Comparison of ENCODE assay signal across 8 cellular contexts in the genomic region with DNA sequence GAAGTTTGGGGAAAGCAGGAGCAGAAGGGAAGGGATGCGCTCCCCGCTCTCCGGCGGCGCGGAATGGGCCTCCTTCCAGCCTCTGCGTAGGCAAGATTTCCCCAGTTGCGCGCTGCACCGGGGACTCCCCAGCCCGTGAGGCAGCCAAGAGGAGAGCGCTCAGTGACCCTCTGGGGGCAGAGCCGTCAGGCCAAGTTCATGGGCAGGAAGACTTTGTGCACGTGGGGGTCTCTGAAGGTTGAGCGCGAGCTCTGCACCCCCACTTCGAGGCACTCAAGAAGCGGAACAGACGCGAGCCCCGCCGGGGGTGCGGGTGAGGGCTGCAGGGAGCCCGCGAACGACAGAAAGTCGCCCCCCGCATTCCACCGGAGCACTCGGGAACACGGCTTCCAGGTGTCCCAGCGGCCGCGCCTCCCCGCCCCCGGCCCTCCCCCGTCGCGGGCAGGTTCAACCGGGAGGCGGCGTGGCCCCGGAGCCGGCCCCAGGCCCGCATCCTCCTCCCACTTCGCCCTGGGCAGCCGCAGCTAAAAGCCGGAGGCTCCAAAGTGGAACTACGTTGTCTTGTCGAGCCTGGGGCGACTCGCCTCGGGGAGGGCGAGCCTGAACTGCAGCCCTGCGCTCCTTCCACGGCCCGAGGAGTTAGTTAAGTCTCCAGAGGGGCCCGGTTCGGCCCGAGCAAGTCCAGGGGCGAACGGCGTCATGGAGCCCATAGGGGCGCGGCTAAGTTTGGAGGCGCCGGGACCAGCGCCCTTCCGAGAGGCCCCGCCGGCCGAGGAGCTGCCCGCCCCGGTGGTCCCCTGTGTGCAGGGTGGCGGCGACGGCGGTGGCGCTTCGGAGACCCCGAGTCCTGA. TPM values are rescaled to one million over a fixed set of nuclear protein-coding genes. Genes with fewer than 3 reads are reported as not detected.
DNase-seq lines count a peak whose midpoint lies in the region; ATAC-seq and TF ChIP-seq lines count a peak whose summit lies in the region.

A gene (plus strand): TSS at position 555 of the 851 bp plus-strand sequence. CDS start 145 bp downstream, at position 700.

- H3K79me1 ChIP-seq in neuronal stem cell (ENCODE audit: low read depth, low read length) = no peaks in the 10 kb centered on the region

- H3K27me3 ChIP-seq in HUES48 (ENCODE audit: control insufficient read depth, insufficient read depth, low read length) = peaks cover 78% of the 10 kb centered on the region
- no peaks in the 10 kb centered on the region for H3K27me3 ChIP-seq in gastroesophageal sphincter
- peaks cover 35 to 49% (median 47%) of the 10 kb centered on the region in 3 experiments for H3K27me3 ChIP-seq in neuronal stem cell (ENCODE audit: control insufficient read depth in 3 of 3, insufficient read depth in 3 of 3, low read depth in 1 of 3, low read length in 3 of 3)

- DNase-seq in CD14-positive monocyte (ENCODE audit: low spot score) (peak; percentile 59), neuronal stem cell (ENCODE audit: low spot score) (peak; percentile 31), middle frontal gyrus (ENCODE audit: extremely low spot score, low spot score) (no peak)
- no peak for DNase-seq in activated CD4-positive, CD25-positive, alpha-beta regulatory T cell treated with anti-CD3 and anti-CD28 coated beads, Interleukin-2, amount 50 U/mL, for 72 hours

- no peak for TF ChIP-seq POLR2A in gastroesophageal sphincter (IDR thresholded peaks at IDR 0.05)

- peaks cover 3 to 13% of the 10 kb centered on the region in 2 donors for H3K36me3 Mint-ChIP-seq in CD14-positive monocyte

- no peak within 1 kb of the TSS for H3K9ac ChIP-seq in HUES48 (ENCODE audit: low read depth, low read length)
- peak within 1 kb of the TSS; percentile 81 for H3K9ac ChIP-seq in neuronal stem cell (ENCODE audit: low read depth, low read length, poor library complexity)

- WGBS in gastroesophageal sphincter (ENCODE audit: low coverage in 1 of 2), 2 donors = 0% methylated on average over 2 of the region's 81 CpGs; no CpG with 5 or more reads in 1 of the 2 donors
- no CpG with 5 or more reads among the region's 81 CpGs for WGBS in neuronal stem cell (ENCODE audit: extremely low coverage in 2 of 2, insufficient read length in 2 of 2, insufficient replicate concordance in 1 of 2), 2 donors

- peaks cover 0 to 6% (median 4%) of the 10 kb centered on the region in 7 donors for H3K9me3 Mint-ChIP-seq in CD14-positive monocyte

- peak within 1 kb of the TSS; percentile 2 for H2BK15ac ChIP-seq in neuronal stem cell (ENCODE audit: low read length)

- no peak within 1 kb of the TSS for H4K8ac ChIP-seq in neuronal stem cell (ENCODE audit: low read depth, low read length)

- no peak within 1 kb of the TSS for H4K91ac ChIP-seq in neuronal stem cell (ENCODE audit: low read depth, low read length, poor library complexity)

- intact Hi-C loops in CD14-positive monocyte (cut with micrococcal nuclease) = loop anchor here in 1 of 2 donors (10.0 kb wide), 1 partner anchor 180 kb away; a partner anchor contains a TSS

- no peaks in the 10 kb centered on the region for H3K36me3 ChIP-seq in HUES48 (ENCODE audit: control insufficient read depth, insufficient read depth, low read length)
- H3K36me3 ChIP-seq in gastroesophageal sphincter = no peaks in the 10 kb centered on the region
- no peaks in the 10 kb centered on the region for H3K36me3 ChIP-seq in neuronal stem cell (replicated peaks in 1 of 2; ENCODE audit: control insufficient read depth in 2 of 2, insufficient read depth in 2 of 2, low read length in 2 of 2)

- TF ChIP-seq EP300 in gastroesophageal sphincter (IDR thresholded peaks at IDR 0.05) = no peak

- peak within 1 kb of the TSS; percentile 63 for H3K4me3 ChIP-seq in HUES48 (ENCODE audit: low read depth, low read length)
- H3K4me3 ChIP-seq in WI38 (ENCODE audit: low read depth, low read length) = peak within 1 kb of the TSS; percentile 57
- peak within 1 kb of the TSS; percentile 58 to 69 for H3K4me3 ChIP-seq in gastroesophageal sphincter
- H3K4me3 ChIP-seq in neuronal stem cell (ENCODE audit: low read length in 2 of 2) = peak within 1 kb of the TSS; percentile 54 to 78

- no peak within 1 kb of the TSS for H2BK5ac ChIP-seq in neuronal stem cell (ENCODE audit: low read length)

- H3K14ac ChIP-seq in neuronal stem cell (ENCODE audit: low read length) = peak within 1 kb of the TSS; percentile 94

- TF ChIP-seq CTCF in CD14-positive monocyte (IDR thresholded peaks at IDR 0.05) (no peak), WI38 (IDR thresholded peaks at IDR 0.05; ENCODE audit: low read depth, low read length) (no peak), gastroesophageal sphincter (IDR thresholded peaks at IDR 0.05) (no peak)

- peak within 1 kb of the TSS; percentile 99 for H2AFZ ChIP-seq in neuronal stem cell (ENCODE audit: low read length)

- peak within 1 kb of the TSS; percentile 91 to 97 for H3K4me3 Mint-ChIP-seq in CD14-positive monocyte

- H3K27ac Mint-ChIP-seq in CD14-positive monocyte = peak within 1 kb of the TSS in 2 of 7 donors; percentile 42 to 76

- H3K27me3 Mint-ChIP-seq in CD14-positive monocyte (ENCODE audit: low read depth in 3 of 3) = peaks cover 30 to 52% (median 36%) of the 10 kb centered on the region in 3 donors

- peaks cover 49% of the 10 kb centered on the region for H3K4me1 Mint-ChIP-seq in CD14-positive monocyte

- H2BK120ac ChIP-seq in neuronal stem cell (ENCODE audit: low read depth, low read length) = no peak within 1 kb of the TSS

- no peak within 1 kb of the TSS for H3K4ac ChIP-seq in neuronal stem cell (ENCODE audit: low read length)

- peak within 1 kb of the TSS; percentile 16 for H2BK12ac ChIP-seq in neuronal stem cell (ENCODE audit: low read length)

- no peaks in the 10 kb centered on the region for H3K9me3 ChIP-seq in HUES48 (ENCODE audit: control insufficient read depth, insufficient read depth, low read length)
- H3K9me3 ChIP-seq in gastroesophageal sphincter = no peaks in the 10 kb centered on the region
- peaks cover 0 to 5% of the 10 kb centered on the region in 2 donors for H3K9me3 ChIP-seq in neuronal stem cell (replicated peaks in 1 of 2; ENCODE audit: control insufficient read depth in 2 of 2, insufficient read depth in 1 of 2, low read depth in 1 of 2, low read length in 2 of 2)

- peak within 1 kb of the TSS; percentile 97 for H3K4me2 ChIP-seq in neuronal stem cell (ENCODE audit: insufficient read depth, low read length, poor library complexity, severe bottlenecking)

- H3K27ac ChIP-seq in HUES48 (ENCODE audit: low read depth, low read length) (no peak within 1 kb of the TSS), gastroesophageal sphincter (peak within 1 kb of the TSS; percentile 60 to 89 (median 84)), neuronal stem cell (replicated peaks; ENCODE audit: low read length) (no peak within 1 kb of the TSS)

- peak within 1 kb of the TSS; percentile 94 for H3K23ac ChIP-seq in neuronal stem cell (ENCODE audit: low read depth, low read length, poor library complexity)

- H3K4me1 ChIP-seq in HUES48 (ENCODE audit: control insufficient read depth, insufficient read depth, low read length) (peaks cover 5% of the 10 kb centered on the region; the same call in 1 of the 2 replicates), gastroesophageal sphincter (peaks cover 0 to 32% (median 4%) of the 10 kb centered on the region in 3 donors), neuronal stem cell (ENCODE audit: control insufficient read depth in 2 of 2, insufficient read depth in 1 of 2, low read depth in 1 of 2, low read length in 2 of 2) (peaks cover 0 to 9% of the 10 kb centered on the region in 2 donors)

- H2AK5ac ChIP-seq in neuronal stem cell (ENCODE audit: low read depth, low read length) = peak within 1 kb of the TSS; percentile 46

- H3K18ac ChIP-seq in neuronal stem cell (ENCODE audit: low read length) = peak within 1 kb of the TSS; percentile 85

- peak; percentile 46 for ATAC-seq in GM19438 (IDR thresholded peaks at IDR 0.05; ENCODE audit: low read depth, unreplicated experiment)
- ATAC-seq in gastroesophageal sphincter = peak; percentile 68

RNA-seq across cellular contexts. Expression of the gene that starts here (rescaled TPM):
- under 1 TPM; 0.13 to 0.15 TPM for polyA plus RNA-seq in CD14-positive monocyte
- 10 to 100 TPM in 1 of 4 donors, 1 to 10 TPM in 3; 2.2 to 11.8 (median 5.7) TPM for total RNA-seq in gastroesophageal sphincter
- 0.01 TPM for polyA plus RNA-seq in neuronal stem cell (2013, experiment 1 of 2)
- 0.04 TPM for polyA plus RNA-seq in neuronal stem cell (2013, experiment 2 of 2)

Comparison
In these comparisons a context has a peak if more than half of its experiments do, and no peak if none do; other contexts are left out.
1. Peak in DNase-seq in CD14-positive monocyte; RNA of the gene not detected or under 1 TPM.
2. H3K27ac ChIP-seq: peak in gastroesophageal sphincter (4 of 4); none in HUES48 (single experiment) and neuronal stem cell (single experiment).
3. Peak in every context shown above with its lines, with median percentiles within 50 percentile points of each other: H3K4me3 ChIP-seq.